30 cellular contexts compared by ENCODE assay signal in genomic region chr15:34056921-34057320, GRCh38. TPM values are rescaled to one million over a fixed set of nuclear protein-coding genes. Genes with fewer than 3 reads are reported as not detected.
DNase-seq lines count a peak whose midpoint lies in the region; ATAC-seq and TF ChIP-seq lines count a peak whose summit lies in the region.
"Had no signal": no experiment of that assay in that cellular context is flagged by ENCODE, and none has a peak within 500 bp of the region (broad histone marks: within the 10 kb centered on the region; RNA-seq: fewer than 3 reads in every experiment).

No MANE protein-coding gene starts in this region.

- H3K4me3 Mint-ChIP-seq in WTC11, result no peak overlapping the region
- H3K4me3 Mint-ChIP-seq: activated naive CD8-positive, alpha-beta T cell treated with anti-CD3 and anti-CD28 coated beads, Interleukin-2, amount 10 ng/mL, durations not matched to agents 7 days and 5 days; CD8-positive, alpha-beta T cell; naive thymus-derived CD8-positive, alpha-beta T cell had no signal

- TF ChIP-seq POLR2A in uterus (IDR thresholded peaks at IDR 0.05) (no peak), stomach (IDR thresholded peaks at IDR 0.05) (no peak)

- ATAC-seq in WTC11, result no peak
- no peak for ATAC-seq in GM21717 (IDR thresholded peaks at IDR 0.05; ENCODE audit: unreplicated experiment)
- ATAC-seq: CD8-positive, alpha-beta T cell; HCT116; naive thymus-derived CD8-positive, alpha-beta T cell had no signal

- H3K36me3 ChIP-seq in uterus, result no peaks in the 10 kb centered on the region
- H3K36me3 ChIP-seq in stomach, result no peaks in the 10 kb centered on the region
- H3K36me3 ChIP-seq: colonic mucosa, left ventricle myocardium inferior, spleen, upper lobe of left lung had no signal

- CTCF ChIA-PET in WTC11 (lab: Charles Lee), result no interaction called here

- TF ChIP-seq CTCF in epithelial cell of proximal tubule (conservative IDR thresholded peaks at IDR 0.05; ENCODE audit: low read depth, low read length) (no peak), uterus (IDR thresholded peaks at IDR 0.05) (no peak), WTC11 (IDR thresholded peaks at IDR 0.05) (no peak), stomach (IDR thresholded peaks at IDR 0.05) (no peak)

- DNase-seq in EH (ENCODE audit: low read depth) (peak; percentile 82), RPMI7951 (ENCODE audit: low read depth) (peak; percentile 23), epithelial cell of proximal tubule (ENCODE audit: low read depth) (no peak), uterus (no peak), WTC11 (ENCODE audit: low spot score) (no peak), stomach (no peak)
- DNase-seq: activated CD4-positive, alpha-beta T cell treated with anti-CD3 and anti-CD28 coated beads for 4 hours; activated effector memory CD4-positive, alpha-beta T cell treated with anti-CD3 and anti-CD28 coated beads, Interleukin-2, amount 50 U/mL, for 16 hours; activated naive CD8-positive, alpha-beta T cell treated with anti-CD3 and anti-CD28 coated beads, Interleukin-2, amount 10 ng/mL, durations not matched to agents 7 days and 5 days; activated T-cell treated with anti-CD3 and anti-CD28 coated beads, Interleukin-2, amount 50 U/mL, for 1 hour; AML-193; CD8-positive, alpha-beta T cell; colonic mucosa; DMS 273 treated with DMSO at 0.1 percent for 48 hours; effector memory CD4-positive, alpha-beta T cell; erythroblast; glutamatergic neuron; islet precursor cell; left ventricle myocardium inferior; midbrain; naive thymus-derived CD8-positive, alpha-beta T cell; NCI-H1436; NCI-H446 treated with DMSO at 0.1 percent for 48 hours; NCI-H82; spleen; T-helper 2 cell; upper lobe of left lung had no signal

- intact Hi-C loops in uterus (cut with DNase I; ENCODE audit: low total_unique reads), result no loop called here
- intact Hi-C loops in stomach (cut with DNase I; ENCODE audit: low total_unique reads), result no loop called here

- no peaks in the 10 kb centered on the region for H3K36me3 Mint-ChIP-seq in WTC11
- H3K36me3 Mint-ChIP-seq: activated naive CD8-positive, alpha-beta T cell treated with anti-CD3 and anti-CD28 coated beads, Interleukin-2, amount 10 ng/mL, durations not matched to agents 7 days and 5 days; CD8-positive, alpha-beta T cell had no signal

- no peak overlapping the region for H3K27ac Mint-ChIP-seq in WTC11
- H3K27ac Mint-ChIP-seq: activated naive CD8-positive, alpha-beta T cell treated with anti-CD3 and anti-CD28 coated beads, Interleukin-2, amount 10 ng/mL, durations not matched to agents 7 days and 5 days; CD8-positive, alpha-beta T cell had no signal

- 70 to 93% (median 89%) methylated on average over 5 of the region's 5 CpGs for WGBS in stomach, 5 donors

- H3K27ac ChIP-seq in uterus (peak overlapping the region; percentile 75 to 80), stomach (no peak overlapping the region)
- H3K27ac ChIP-seq: colonic mucosa, left ventricle myocardium inferior, RWPE1, spleen, upper lobe of left lung had no signal

- H3K27me3 Mint-ChIP-seq in WTC11 (ENCODE audit: low read depth), result peaks cover 7% of the 10 kb centered on the region

- POLR2A ChIA-PET in WTC11 (lab: Charles Lee), result no interaction called here

- H3K4me3 ChIP-seq in epithelial cell of proximal tubule (ENCODE audit: low read depth, low read length), result peak overlapping the region; percentile 7
- H3K4me3 ChIP-seq in uterus, result no peak overlapping the region
- no peak overlapping the region for H3K4me3 ChIP-seq in stomach
- H3K4me3 ChIP-seq: colonic mucosa, left ventricle myocardium inferior, spleen, upper lobe of left lung had no signal

- H3K4me1 Mint-ChIP-seq in WTC11, result no peaks in the 10 kb centered on the region

- H3K9me3 ChIP-seq in uterus (no peaks in the 10 kb centered on the region), stomach (no peaks in the 10 kb centered on the region)
- H3K9me3 ChIP-seq: colonic mucosa, upper lobe of left lung had no signal

- peaks cover 13% of the 10 kb centered on the region for H3K9me3 Mint-ChIP-seq in WTC11
- H3K9me3 Mint-ChIP-seq: CD8-positive, alpha-beta T cell had no signal

- no peaks in the 10 kb centered on the region for H3K27me3 ChIP-seq in uterus
- no peaks in the 10 kb centered on the region for H3K27me3 ChIP-seq in stomach
- H3K27me3 ChIP-seq: colonic mucosa, spleen, upper lobe of left lung had no signal

- no peaks in the 10 kb centered on the region for H3K4me1 ChIP-seq in uterus
- H3K4me1 ChIP-seq in stomach, result peaks cover 0 to 5% (median 2%) of the 10 kb centered on the region in 4 donors
- H3K4me1 ChIP-seq: colonic mucosa, left ventricle myocardium inferior had no signal

- no peak for TF ChIP-seq EP300 in stomach (IDR thresholded peaks at IDR 0.05)

TF ChIP-seq in WTC11, 78 proteins besides CTCF, POLR2A, EP300 and RAD21:
- TF ChIP-seq ZBTB21 (CRISPR knock-in tag; IDR thresholded peaks at IDR 0.05; ENCODE audit: borderline replicate concordance) (no peak), TP53 (CRISPR knock-in tag; IDR thresholded peaks at IDR 0.05) (no peak), ZNF317 (CRISPR knock-in tag; IDR thresholded peaks at IDR 0.05; ENCODE audit: borderline replicate concordance, low read depth) (no peak), JUN (CRISPR knock-in tag; IDR thresholded peaks at IDR 0.05) (no peak), NFATC4 (CRISPR knock-in tag; IDR thresholded peaks at IDR 0.05) (no peak)
- TF ChIP-seq, protein P1, sequence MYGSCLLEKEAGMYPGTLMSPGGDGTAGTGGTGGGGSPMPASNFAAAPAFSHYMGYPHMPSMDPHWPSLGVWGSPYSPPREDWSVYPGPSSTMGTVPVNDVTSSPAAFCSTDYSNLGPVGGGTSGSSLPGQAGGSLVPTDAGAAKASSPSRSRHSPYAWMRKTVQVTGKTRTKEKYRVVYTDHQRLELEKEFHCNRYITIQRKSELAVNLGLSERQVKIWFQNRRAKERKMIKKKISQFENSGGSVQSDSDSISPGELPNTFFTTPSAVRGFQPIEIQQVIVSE (CRISPR knock-in tag; IDR thresholded peaks at IDR 0.05; ENCODE audit: borderline replicate concordance), result no peak
- TF ChIP-seq, protein P2, sequence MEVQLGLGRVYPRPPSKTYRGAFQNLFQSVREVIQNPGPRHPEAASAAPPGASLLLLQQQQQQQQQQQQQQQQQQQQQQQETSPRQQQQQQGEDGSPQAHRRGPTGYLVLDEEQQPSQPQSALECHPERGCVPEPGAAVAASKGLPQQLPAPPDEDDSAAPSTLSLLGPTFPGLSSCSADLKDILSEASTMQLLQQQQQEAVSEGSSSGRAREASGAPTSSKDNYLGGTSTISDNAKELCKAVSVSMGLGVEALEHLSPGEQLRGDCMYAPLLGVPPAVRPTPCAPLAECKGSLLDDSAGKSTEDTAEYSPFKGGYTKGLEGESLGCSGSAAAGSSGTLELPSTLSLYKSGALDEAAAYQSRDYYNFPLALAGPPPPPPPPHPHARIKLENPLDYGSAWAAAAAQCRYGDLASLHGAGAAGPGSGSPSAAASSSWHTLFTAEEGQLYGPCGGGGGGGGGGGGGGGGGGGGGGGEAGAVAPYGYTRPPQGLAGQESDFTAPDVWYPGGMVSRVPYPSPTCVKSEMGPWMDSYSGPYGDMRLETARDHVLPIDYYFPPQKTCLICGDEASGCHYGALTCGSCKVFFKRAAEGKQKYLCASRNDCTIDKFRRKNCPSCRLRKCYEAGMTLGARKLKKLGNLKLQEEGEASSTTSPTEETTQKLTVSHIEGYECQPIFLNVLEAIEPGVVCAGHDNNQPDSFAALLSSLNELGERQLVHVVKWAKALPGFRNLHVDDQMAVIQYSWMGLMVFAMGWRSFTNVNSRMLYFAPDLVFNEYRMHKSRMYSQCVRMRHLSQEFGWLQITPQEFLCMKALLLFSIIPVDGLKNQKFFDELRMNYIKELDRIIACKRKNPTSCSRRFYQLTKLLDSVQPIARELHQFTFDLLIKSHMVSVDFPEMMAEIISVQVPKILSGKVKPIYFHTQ (CRISPR knock-in tag; IDR thresholded peaks at IDR 0.05), result no peak
TF ChIP-seq in WTC11: peak in this region for 0.

RNA-seq across cellular contexts. Expression of gene AVEN, which starts 17.9 kb away (rescaled TPM):
- 21.5 and 28.0 TPM in 2 replicates for total RNA-seq in RPMI7951 (2014; rRNA removed; shearing (Covaris generic))
- total RNA-seq in epithelial cell of proximal tubule, result 25.3 and 29.5 TPM in 2 replicates
- 10 to 100 TPM; 12.3 to 27.9 (median 18.0) TPM for total RNA-seq in uterus
- 12.4 to 14.0 TPM (median 13.1 TPM) in 3 replicates for total RNA-seq in WTC11 (2021)
- 10 to 100 TPM in 4 of 5 donors, not detected in 1; 13.2 to 89.8 (median 26.8) TPM for total RNA-seq in stomach
- 10 to 100 TPM in 2 of 3 donors, 1 to 10 TPM in 1; 8.6 to 15.4 (median 14.4) TPM for polyA plus RNA-seq in stomach

RNA-seq across cellular contexts. Expression of gene EMC7, which starts 44.7 kb away (rescaled TPM):
- 55.7 and 68.5 TPM in 2 replicates for total RNA-seq in RPMI7951 (2014; rRNA removed; shearing (Covaris generic))
- total RNA-seq in epithelial cell of proximal tubule (37.4 and 49.1 TPM in 2 replicates), uterus (10 to 100 TPM; 12.4 to 45.8 (median 27.2) TPM), WTC11 (2021) (31.5 to 34.6 TPM (median 32.1 TPM) in 3 replicates), stomach (10 to 100 TPM; 23.2 to 54.7 (median 31.5) TPM)
- 10 to 100 TPM; 35.3 to 73.5 (median 39.0) TPM for polyA plus RNA-seq in stomach

RNA-seq across cellular contexts. Expression of gene PGBD4, which starts 45.0 kb away (rescaled TPM):
- 1.5 and 2.5 TPM in 2 replicates for total RNA-seq in RPMI7951 (2014; rRNA removed; shearing (Covaris generic))
- total RNA-seq in epithelial cell of proximal tubule, result 0.40 and 0.43 TPM in 2 replicates
- 1 to 10 TPM; 1.4 to 4.1 (median 1.6) TPM for total RNA-seq in uterus
- 1.1 to 1.2 TPM (median 1.1 TPM) in 3 replicates for total RNA-seq in WTC11 (2021)
- 1 to 10 TPM in 2 of 5 donors, under 1 TPM in 2, not detected in 1; 0.58 to 1.9 (median 1.4) TPM for total RNA-seq in stomach
- polyA plus RNA-seq in stomach, result under 1 TPM; 0.15 to 0.78 (median 0.44) TPM

Comparison
In these comparisons a context has a peak if more than half of its experiments do, and no peak if none do; other contexts are left out.
1. DNase-seq: peak in EH (single experiment) and RPMI7951 (single experiment); none in epithelial cell of proximal tubule (single experiment), uterus (0 of 2), WTC11 (single experiment) and stomach (single experiment).
2. H3K27ac ChIP-seq: peak in uterus (2 of 2); none in stomach (0 of 5).